35 cellular contexts compared by ENCODE assay signal in the genomic region with DNA sequence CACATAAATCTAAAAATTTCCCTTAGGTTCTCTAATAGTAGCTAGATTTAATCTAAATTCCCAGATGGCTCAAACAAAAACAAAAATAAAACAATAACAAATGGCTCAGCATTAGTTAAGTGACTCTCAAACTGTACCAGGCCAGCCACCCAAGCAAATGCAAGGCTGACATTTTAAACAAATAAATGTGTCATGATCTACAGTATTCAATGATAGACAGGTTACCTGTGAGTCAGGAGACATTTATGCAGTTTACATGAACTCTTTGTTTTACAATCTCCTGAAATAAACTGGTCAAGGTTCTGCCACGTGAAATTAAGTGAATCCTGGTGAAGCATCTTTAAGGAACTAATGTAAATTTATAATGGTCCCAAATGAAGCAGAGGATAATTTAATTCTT.
"Had no signal": no experiment of that assay in that cellular context is flagged by ENCODE, and none has a peak within 500 bp of the region (broad histone marks: within the 10 kb centered on the region; RNA-seq: fewer than 3 reads in every experiment).

No MANE protein-coding gene starts in this region.

- H3K9me3 ChIP-seq: Peyer's patch had no signal

- H3K4me3 ChIP-seq: cardiac muscle cell, Peyer's patch had no signal

- DNase-seq: activated CD4-positive, alpha-beta memory T cell treated with anti-CD3 and anti-CD28 coated beads, Interleukin-2, amount 10 ng/mL, durations not matched to agents 7 days and 5 days; activated CD4-positive, alpha-beta T cell treated with anti-CD3 and anti-CD28 coated beads for 1 hour; activated CD4-positive, alpha-beta T cell treated with anti-CD3 and anti-CD28 coated beads for 48 hours; activated CD4-positive, CD25-positive, alpha-beta regulatory T cell; activated CD8-positive, alpha-beta memory T cell treated with anti-CD3 and anti-CD28 coated beads for 24 hours; activated CD8-positive, alpha-beta memory T cell treated with anti-CD3 and anti-CD28 coated beads, Interleukin-2, amount 10 ng/mL, durations not matched to agents 7 days and 5 days; activated effector memory CD4-positive, alpha-beta T cell treated with anti-CD3 and anti-CD28 coated beads, Interleukin-2, amount 50 U/mL, for 16 hours; activated naive CD4-positive, alpha-beta T cell; activated naive CD4-positive, alpha-beta T cell treated with anti-CD3 and anti-CD28 coated beads, Interleukin-2, amount 50 U/mL, for 16 hours; activated naive CD8-positive, alpha-beta T cell treated with anti-CD3 and anti-CD28 coated beads for 36 hours; activated T-cell treated with anti-CD3 and anti-CD28 coated beads, Interleukin-2, amount 50 U/mL, for 1 hour; activated T-cell treated with anti-CD3 and anti-CD28 coated beads, Interleukin-2, amount 50 U/mL, for 72 hours; amniotic stem cell; aorta; brain microvascular endothelial cell; MM.1S; MV-4-11; NCI-H1105; NCI-H1417 treated with DMSO at 0.1 percent for 48 hours; NCI-H187 treated with DMSO at 0.1 percent for 48 hours; NCI-H2081; NCI-H2171 treated with DMSO at 0.1 percent for 48 hours; NCI-H2227 treated with DMSO at 0.1 percent for 48 hours; NCI-H446; NCI-H510A treated with DMSO at 0.1 percent for 48 hours; NCI-H526 treated with DMSO at 0.1 percent for 48 hours; NCI-H774; Peyer's patch; Right ventricle myocardium superior; RPMI8226; T1000; WERI-Rb-1 had no signal

- H3K4me1 ChIP-seq: Peyer's patch had no signal

- H3K27ac ChIP-seq: brain microvascular endothelial cell, cardiac muscle cell, KMS-11, Peyer's patch, WERI-Rb-1 had no signal

- ATAC-seq: activated CD8-positive, alpha-beta memory T cell treated with anti-CD3 and anti-CD28 coated beads, Interleukin-2, amount 10 ng/mL, durations not matched to agents 7 days and 5 days; activated T-cell treated with anti-CD3 and anti-CD28 coated beads, Interleukin-2, amount 50 U/mL, for 72 hours; activated T-helper 17 cell treated with anti-CD3 and anti-CD28 coated beads, Interleukin-2, amount 50 U/mL, for 72 hours had no signal

- H3K36me3 ChIP-seq: brain microvascular endothelial cell, cardiac muscle cell, Peyer's patch, WERI-Rb-1 had no signal

- H3K27me3 ChIP-seq: brain microvascular endothelial cell, cardiac muscle cell, Peyer's patch had no signal
